ENCODE assay signal across 22 cellular contexts in the genomic region with DNA sequence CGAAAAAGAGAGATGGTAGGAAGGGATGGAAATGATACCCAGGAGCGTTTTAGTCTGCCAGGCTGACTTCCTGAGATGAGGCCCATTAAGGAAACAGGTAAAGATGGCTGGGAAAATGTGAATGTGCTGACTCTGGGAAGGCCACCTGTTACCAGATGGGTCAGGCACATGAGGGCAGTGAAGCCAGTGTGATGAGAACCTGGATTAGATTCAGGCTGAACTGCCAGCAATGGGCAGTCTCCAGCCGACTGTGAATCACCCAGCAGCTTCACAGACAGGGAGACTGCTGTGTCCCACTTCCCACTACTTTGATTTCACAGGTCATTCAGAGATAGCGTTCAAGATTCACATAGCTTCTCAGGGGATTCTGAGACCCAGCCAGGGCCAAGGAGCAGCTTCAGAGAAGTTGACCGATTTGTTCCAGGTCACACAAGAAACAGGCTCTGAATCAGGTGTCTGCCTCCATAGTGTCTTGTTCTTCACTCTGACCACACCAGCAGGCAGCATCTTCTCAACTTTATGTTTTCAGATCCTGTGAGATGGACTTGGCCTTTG. TPM values are rescaled to one million over a fixed set of nuclear protein-coding genes. Genes with fewer than 3 reads are reported as not detected.
DNase-seq lines count a peak whose midpoint lies in the region; ATAC-seq and TF ChIP-seq lines count a peak whose summit lies in the region.
"Had no signal": no experiment of that assay in that cellular context is flagged by ENCODE, and none has a peak within 500 bp of the region (broad histone marks: within the 10 kb centered on the region; RNA-seq: fewer than 3 reads in every experiment).

No MANE protein-coding gene starts in this region.

- CTCF ChIA-PET in activated CD4-positive, alpha-beta T cell treated with anti-CD3 and anti-CD28 coated beads for 36 hours (lab: Charles Lee) = interaction anchor here (0.6 to 0.8 kb wide), 2 partner anchors 10 to 16 kb away, joined by 4 to 6 read pairs; no protein-coding TSS in a partner anchor

- intact Hi-C loops in activated CD4-positive, alpha-beta T cell treated with anti-CD3 and anti-CD28 coated beads, Interleukin-2, amount 10 ng/mL, durations not matched to agents 24 days and 14 days (cut with micrococcal nuclease) = no loop called here
- intact Hi-C loops in activated CD4-positive, alpha-beta T cell treated with anti-CD3 and anti-CD28 coated beads for 36 hours (cut with DNase I, micrococcal nuclease) = no loop called here

- H3K9me3 Mint-ChIP-seq in activated CD4-positive, alpha-beta T cell treated with anti-CD3 and anti-CD28 coated beads, Interleukin-2, amount 10 ng/mL, durations not matched to agents 24 days and 14 days = no peaks in the 10 kb centered on the region
- no peaks in the 10 kb centered on the region for H3K9me3 Mint-ChIP-seq in activated CD4-positive, alpha-beta T cell treated with anti-CD3 and anti-CD28 coated beads for 36 hours (ENCODE audit: low read depth)
- H3K9me3 Mint-ChIP-seq in endodermal cell = no peaks in the 10 kb centered on the region
- no peaks in the 10 kb centered on the region for H3K9me3 Mint-ChIP-seq in osteocyte (ENCODE audit: unreplicated experiment)
- H3K9me3 Mint-ChIP-seq in activated naive CD4-positive, alpha-beta T cell treated with anti-CD3 and anti-CD28 coated beads, Interleukin-2, amount 50 U/mL, for 72 hours = no peaks in the 10 kb centered on the region

- H3K36me3 ChIP-seq in endodermal cell (ENCODE audit: control insufficient read depth, insufficient read depth, low read length) = peaks cover 41% of the 10 kb centered on the region

- peaks cover 1% of the 10 kb centered on the region for H3K4me1 ChIP-seq in endodermal cell (ENCODE audit: control insufficient read depth, insufficient read depth, low read length)

- WGBS in endodermal cell (ENCODE audit: insufficient coverage in 1 of 2, insufficient read length in 1 of 2), 2 experiments = 88 to 97% methylated on average over 4 to 5 of the region's 5 CpGs

- no peak for ATAC-seq in activated CD4-positive, alpha-beta T cell treated with anti-CD3 and anti-CD28 coated beads for 36 hours
- ATAC-seq in activated naive CD4-positive, alpha-beta T cell treated with anti-CD3 and anti-CD28 coated beads, Interleukin-2, amount 50 U/mL, for 72 hours = no peak

- H3K9ac ChIP-seq in endodermal cell (ENCODE audit: extremely low read depth, low read length, poor library complexity, severe bottlenecking) = no peak overlapping the region

- H3K9me3 ChIP-seq in endodermal cell (ENCODE audit: control insufficient read depth, low read length) = no peaks in the 10 kb centered on the region

- POLR2A ChIA-PET in activated CD4-positive, alpha-beta T cell treated with anti-CD3 and anti-CD28 coated beads for 36 hours (lab: Charles Lee) = no interaction called here

- H3K27ac Mint-ChIP-seq in activated CD4-positive, alpha-beta T cell treated with anti-CD3 and anti-CD28 coated beads, Interleukin-2, amount 10 ng/mL, durations not matched to agents 24 days and 14 days = no peak overlapping the region
- no peak overlapping the region for H3K27ac Mint-ChIP-seq in activated CD4-positive, alpha-beta T cell treated with anti-CD3 and anti-CD28 coated beads for 36 hours
- H3K27ac Mint-ChIP-seq in endodermal cell = no peak overlapping the region
- no peak overlapping the region for H3K27ac Mint-ChIP-seq in osteocyte (ENCODE audit: unreplicated experiment)
- H3K27ac Mint-ChIP-seq in activated naive CD4-positive, alpha-beta T cell treated with anti-CD3 and anti-CD28 coated beads, Interleukin-2, amount 50 U/mL, for 72 hours = no peak overlapping the region

- no peaks in the 10 kb centered on the region for H3K27me3 ChIP-seq in endodermal cell (ENCODE audit: control insufficient read depth, insufficient read depth, low read length, poor library complexity, severe bottlenecking)

- H3K4me1 Mint-ChIP-seq in activated CD4-positive, alpha-beta T cell treated with anti-CD3 and anti-CD28 coated beads, Interleukin-2, amount 10 ng/mL, durations not matched to agents 24 days and 14 days = no peaks in the 10 kb centered on the region
- no peaks in the 10 kb centered on the region for H3K4me1 Mint-ChIP-seq in activated CD4-positive, alpha-beta T cell treated with anti-CD3 and anti-CD28 coated beads for 36 hours
- no peaks in the 10 kb centered on the region for H3K4me1 Mint-ChIP-seq in endodermal cell
- H3K4me1 Mint-ChIP-seq in osteocyte (ENCODE audit: unreplicated experiment) = no peaks in the 10 kb centered on the region

- no peak overlapping the region for H3K4me3 Mint-ChIP-seq in activated CD4-positive, alpha-beta T cell treated with anti-CD3 and anti-CD28 coated beads, Interleukin-2, amount 10 ng/mL, durations not matched to agents 24 days and 14 days
- H3K4me3 Mint-ChIP-seq in activated CD4-positive, alpha-beta T cell treated with anti-CD3 and anti-CD28 coated beads for 36 hours = no peak overlapping the region
- no peak overlapping the region for H3K4me3 Mint-ChIP-seq in endodermal cell
- no peak overlapping the region for H3K4me3 Mint-ChIP-seq in osteocyte (ENCODE audit: unreplicated experiment)

- no peak overlapping the region for H3K27ac ChIP-seq in endodermal cell (ENCODE audit: low read depth, low read length)

- H3K27me3 Mint-ChIP-seq in activated CD4-positive, alpha-beta T cell treated with anti-CD3 and anti-CD28 coated beads, Interleukin-2, amount 10 ng/mL, durations not matched to agents 24 days and 14 days = peaks cover under 1% of the 10 kb centered on the region
- H3K27me3 Mint-ChIP-seq in activated CD4-positive, alpha-beta T cell treated with anti-CD3 and anti-CD28 coated beads for 36 hours = peaks cover 4% of the 10 kb centered on the region
- H3K27me3 Mint-ChIP-seq in endodermal cell (ENCODE audit: insufficient read depth) (no peaks in the 10 kb centered on the region), osteocyte (ENCODE audit: unreplicated experiment) (peaks cover 2% of the 10 kb centered on the region)

- peak; percentile 41 for DNase-seq in activated CD4-positive, alpha-beta T cell treated with anti-CD3 and anti-CD28 coated beads, Interleukin-2, amount 10 ng/mL, durations not matched to agents 24 days and 14 days
- DNase-seq in activated CD4-positive, alpha-beta T cell treated with anti-CD3 and anti-CD28 coated beads for 36 hours = no peak
- DNase-seq in endodermal cell (peak; percentile 30), osteocyte (ENCODE audit: extremely low spot score, unreplicated experiment) (peak; percentile 23), NCI-H1092 (lab: John Stamatoyannopoulos, UW) (no peak), NCI-H1930 (lab: John Stamatoyannopoulos, UW) (no peak)
- no peak for DNase-seq in stimulated activated CD4-positive, alpha-beta T cell treated with anti-CD3 and anti-CD28 coated beads, Interleukin-1b, Interleukin-23, amount 100 ng/mL, for 48 hours
- no peak for DNase-seq in activated naive CD4-positive, alpha-beta T cell treated with anti-CD3 and anti-CD28 coated beads, Interleukin-2, amount 50 U/mL, for 72 hours (ENCODE audit: low spot score in 2 of 2)
- DNase-seq: 8988T, COR-L47, DMS 273 treated with DMSO at 0.1 percent for 48 hours, DND-41, HCEC 1CT, IMR-90, NCI-H1417 treated with DMSO at 0.1 percent for 48 hours, NCI-H187 treated with DMSO at 0.1 percent for 48 hours, NCI-H226, NCI-H524, NCI-H82, RPMI8226 had no signal

- no peak for TF ChIP-seq CTCF in endodermal cell (conservative IDR thresholded peaks at IDR 0.05)
- no peak for TF ChIP-seq CTCF in osteocyte (IDR thresholded peaks at IDR 0.05)

- H3K4me3 ChIP-seq in endodermal cell (ENCODE audit: low read length) = no peak overlapping the region

- H3K36me3 Mint-ChIP-seq in activated CD4-positive, alpha-beta T cell treated with anti-CD3 and anti-CD28 coated beads, Interleukin-2, amount 10 ng/mL, durations not matched to agents 24 days and 14 days (ENCODE audit: low read depth) = no peaks in the 10 kb centered on the region
- H3K36me3 Mint-ChIP-seq in activated CD4-positive, alpha-beta T cell treated with anti-CD3 and anti-CD28 coated beads for 36 hours (ENCODE audit: low read depth) = no peaks in the 10 kb centered on the region
- H3K36me3 Mint-ChIP-seq in endodermal cell (ENCODE audit: low read depth) (peaks cover 52% of the 10 kb centered on the region), osteocyte (ENCODE audit: unreplicated experiment) (no peaks in the 10 kb centered on the region)
- no peaks in the 10 kb centered on the region for H3K36me3 Mint-ChIP-seq in activated naive CD4-positive, alpha-beta T cell treated with anti-CD3 and anti-CD28 coated beads, Interleukin-2, amount 50 U/mL, for 72 hours

RNA-seq across cellular contexts. Expression of a gene that starts 26.4 kb away (rescaled TPM):
- total RNA-seq in activated CD4-positive, alpha-beta T cell treated with anti-CD3 and anti-CD28 coated beads, Interleukin-2, amount 10 ng/mL, durations not matched to agents 24 days and 14 days = not detected in 2 replicates
- not detected for total RNA-seq in activated CD4-positive, alpha-beta T cell treated with anti-CD3 and anti-CD28 coated beads for 36 hours
- total RNA-seq in endodermal cell (10 to 100 TPM; 29.5 to 38.6 TPM), osteocyte (not detected in 2 replicates)
- 1.1 TPM for polyA plus RNA-seq in endodermal cell (2013, experiment 1 of 2)
- polyA plus RNA-seq in endodermal cell (2013, experiment 2 of 2) = 1.7 TPM
- total RNA-seq in activated naive CD4-positive, alpha-beta T cell treated with anti-CD3 and anti-CD28 coated beads, Interleukin-2, amount 50 U/mL, for 72 hours = not detected
- total RNA-seq: IMR-90, M059J had no signal
- polyA plus RNA-seq: AG04450, IMR-90 had no signal

Comparison
In these comparisons a context has a peak if more than half of its experiments do, and no peak if none do; other contexts are left out.
1. DNase-seq: peak in activated CD4-positive, alpha-beta T cell treated with anti-CD3 and anti-CD28 coated beads, Interleukin-2, amount 10 ng/mL, durations not matched to agents 24 days and 14 days (single experiment), endodermal cell (single experiment) and osteocyte (single experiment); none in activated CD4-positive, alpha-beta T cell treated with anti-CD3 and anti-CD28 coated beads for 36 hours (single experiment), stimulated activated CD4-positive, alpha-beta T cell treated with anti-CD3 and anti-CD28 coated beads, Interleukin-1b, Interleukin-23, amount 100 ng/mL, for 48 hours (single experiment), NCI-H1092 (single experiment), activated naive CD4-positive, alpha-beta T cell treated with anti-CD3 and anti-CD28 coated beads, Interleukin-2, amount 50 U/mL, for 72 hours (0 of 2) and NCI-H1930 (0 of 2).
2. RNA of a gene that starts 26.4 kb away (total RNA-seq): 29.5 to 38.6 TPM in endodermal cell; not detected in activated CD4-positive, alpha-beta T cell treated with anti-CD3 and anti-CD28 coated beads, Interleukin-2, amount 10 ng/mL, durations not matched to agents 24 days and 14 days, not detected in activated CD4-positive, alpha-beta T cell treated with anti-CD3 and anti-CD28 coated beads for 36 hours, not detected in osteocyte and not detected in activated naive CD4-positive, alpha-beta T cell treated with anti-CD3 and anti-CD28 coated beads, Interleukin-2, amount 50 U/mL, for 72 hours; every median in the first group is over 10 times any median in the second.